In genomic region chrX:49960061-49960460, GRCh38 we compare ENCODE assay signal across 25 cellular contexts.
"Had no signal": no experiment of that assay in that cellular context is flagged by ENCODE, and none has a peak within 500 bp of the region (broad histone marks: within the 10 kb centered on the region; RNA-seq: fewer than 3 reads in every experiment).

No MANE protein-coding gene starts in this region.

- H3K36me3 ChIP-seq: gastroesophageal sphincter, heart right ventricle, neural progenitor cell, thyroid gland, upper lobe of right lung had no signal

- H3K27me3 ChIP-seq: gastroesophageal sphincter, neural progenitor cell, upper lobe of right lung had no signal

- H3K27ac ChIP-seq: gastroesophageal sphincter, heart right ventricle, neural progenitor cell, thyroid gland, upper lobe of right lung had no signal

- ATAC-seq: esophagus mucosa; gastroesophageal sphincter; heart right ventricle; left colon; mucosa of descending colon; naive thymus-derived CD8-positive, alpha-beta T cell; stimulated activated naive CD8-positive, alpha-beta T cell treated with anti-CD3 and anti-CD28 coated beads, Interleukin-15, Interleukin-2, amounts not matched to agents 100 U/mL and 50 U/mL, for 24 hours; upper lobe of right lung had no signal

- H3K9me3 Mint-ChIP-seq: activated B cell treated with CpG ODN at 0.5 μM for 24 hours; activated naive CD8-positive, alpha-beta T cell treated with anti-CD3 and anti-CD28 coated beads for 36 hours; brain; dendritic cell treated with granulocyte-macrophage colony-stimulating factor and Interleukin-4, amounts not matched to agents 40 ng/mL and 50 ng/mL, for 4 days; memory B cell; naive thymus-derived CD8-positive, alpha-beta T cell; neural progenitor cell; T-helper 1 cell treated with Interleukin-12 subunit alpha and Interleukin-12 subunit beta and Interleukin-4 antibody, amounts not matched to agents 30 μg/mL and 1 μg/mL, for 36 hours had no signal

- H3K4me3 Mint-ChIP-seq: activated B cell treated with CpG ODN at 0.5 μM for 24 hours; activated naive CD8-positive, alpha-beta T cell treated with anti-CD3 and anti-CD28 coated beads for 36 hours; brain; dendritic cell treated with granulocyte-macrophage colony-stimulating factor and Interleukin-4, amounts not matched to agents 40 ng/mL and 50 ng/mL, for 4 days; memory B cell; naive thymus-derived CD8-positive, alpha-beta T cell; neural progenitor cell; T-helper 1 cell treated with Interleukin-12 subunit alpha and Interleukin-12 subunit beta and Interleukin-4 antibody, amounts not matched to agents 30 μg/mL and 1 μg/mL, for 36 hours had no signal

- H3K4me1 ChIP-seq: gastroesophageal sphincter, heart right ventricle, neural progenitor cell, thyroid gland, upper lobe of right lung had no signal

- DNase-seq: activated B cell treated with CpG ODN at 0.5 μM for 24 hours; activated CD4-positive, alpha-beta T cell treated with anti-CD3 and anti-CD28 coated beads for 4 hours; activated CD4-positive, alpha-beta T cell treated with anti-CD3 and anti-CD28 coated beads, Interleukin-2, amount 50 U/mL, for 48 hours; activated naive CD4-positive, alpha-beta T cell treated with Interleukin-2 at 50 U/mL for 16 hours; activated naive CD8-positive, alpha-beta T cell treated with anti-CD3 and anti-CD28 coated beads for 36 hours; activated T-cell treated with anti-CD3 and anti-CD28 coated beads, Interleukin-2, amount 50 U/mL, for 48 hours; amygdala; effector memory CD4-positive, alpha-beta T cell; heart right ventricle; left colon; mucosa of descending colon; naive thymus-derived CD8-positive, alpha-beta T cell; stimulated activated CD4-positive, alpha-beta T cell treated with anti-CD3 and anti-CD28 coated beads, Interleukin-12 subunit alpha, Interleukin-12 subunit beta, amount 100 ng/mL, for 4 hours; stimulated activated CD4-positive, alpha-beta T cell treated with anti-CD3 and anti-CD28 coated beads, Interleukin-4, amount 100 ng/mL, for 4 hours; stimulated activated naive CD8-positive, alpha-beta T cell treated with anti-CD3 and anti-CD28 coated beads, Interleukin-15, Interleukin-2, amounts not matched to agents 100 U/mL and 50 U/mL, for 24 hours; T1000; thyroid gland; upper lobe of right lung had no signal

- H3K27ac Mint-ChIP-seq: activated B cell treated with CpG ODN at 0.5 μM for 24 hours; activated naive CD8-positive, alpha-beta T cell treated with anti-CD3 and anti-CD28 coated beads for 36 hours; brain; dendritic cell treated with granulocyte-macrophage colony-stimulating factor and Interleukin-4, amounts not matched to agents 40 ng/mL and 50 ng/mL, for 4 days; memory B cell; naive thymus-derived CD8-positive, alpha-beta T cell; neural progenitor cell; T-helper 1 cell treated with Interleukin-12 subunit alpha and Interleukin-12 subunit beta and Interleukin-4 antibody, amounts not matched to agents 30 μg/mL and 1 μg/mL, for 36 hours had no signal

- H3K4me1 Mint-ChIP-seq: activated B cell treated with CpG ODN at 0.5 μM for 24 hours; activated naive CD8-positive, alpha-beta T cell treated with anti-CD3 and anti-CD28 coated beads for 36 hours; memory B cell; naive thymus-derived CD8-positive, alpha-beta T cell had no signal

- H3K36me3 Mint-ChIP-seq: memory B cell; naive thymus-derived CD8-positive, alpha-beta T cell; neural progenitor cell had no signal

- H3K9me3 ChIP-seq: gastroesophageal sphincter, heart right ventricle, mucosa of descending colon, thyroid gland, upper lobe of right lung had no signal

- H3K27me3 Mint-ChIP-seq: activated B cell treated with CpG ODN at 0.5 μM for 24 hours; activated naive CD8-positive, alpha-beta T cell treated with anti-CD3 and anti-CD28 coated beads for 36 hours; brain; dendritic cell treated with granulocyte-macrophage colony-stimulating factor and Interleukin-4, amounts not matched to agents 40 ng/mL and 50 ng/mL, for 4 days; memory B cell; naive thymus-derived CD8-positive, alpha-beta T cell had no signal

- H3K4me3 ChIP-seq: gastroesophageal sphincter, heart right ventricle, mucosa of descending colon, neural progenitor cell, thyroid gland, upper lobe of right lung had no signal
